Comparison of ENCODE assay signal across 8 cellular contexts in the genomic region with DNA sequence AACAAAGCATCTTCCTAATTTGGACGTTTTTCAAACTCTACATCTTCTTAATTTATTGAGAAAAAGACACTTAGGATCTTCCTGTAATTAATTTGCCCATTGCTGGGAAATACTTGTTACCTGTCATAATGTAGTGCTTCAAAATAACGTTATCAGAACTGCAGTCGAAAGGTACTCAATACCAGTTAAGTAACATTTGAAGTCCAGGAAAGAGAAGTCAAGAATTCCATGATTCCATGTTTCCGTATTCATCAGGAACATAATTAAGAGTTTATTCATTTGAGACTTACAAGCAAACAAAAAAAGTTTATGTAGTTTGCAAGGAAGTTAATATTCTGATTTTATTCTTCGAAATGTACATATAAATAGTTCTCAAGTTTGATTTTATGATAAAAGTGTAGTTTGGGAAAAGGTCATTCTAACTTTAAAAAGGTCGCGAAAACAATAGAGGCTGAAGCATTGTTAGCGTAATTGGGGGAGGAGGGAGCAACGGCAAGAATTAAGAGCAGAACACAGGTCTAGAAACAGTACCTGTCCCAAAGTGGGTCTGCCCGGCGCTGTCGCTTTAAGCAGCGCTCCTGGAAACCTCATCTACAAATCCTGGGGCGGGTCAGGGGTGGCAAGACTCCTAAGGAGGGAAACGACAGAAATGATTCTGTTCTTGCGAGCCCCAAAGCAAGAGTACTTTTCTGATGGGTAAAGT. TPM values are rescaled to one million over a fixed set of nuclear protein-coding genes. Genes with fewer than 3 reads are reported as not detected.
DNase-seq lines count a peak whose midpoint lies in the region; ATAC-seq, FAIRE-seq and TF ChIP-seq lines count a peak whose summit lies in the region.

No MANE protein-coding gene starts in this region.

- H3K27ac ChIP-seq in keratinocyte (ENCODE audit: control insufficient read depth, insufficient read depth, low read length), result no peak overlapping the region

- H4K20me1 ChIP-seq in keratinocyte (ENCODE audit: control insufficient read depth, extremely low read depth, insufficient read depth, low read length), result no peaks in the 10 kb centered on the region

- no peaks in the 10 kb centered on the region for H3K79me2 ChIP-seq in keratinocyte (ENCODE audit: control insufficient read depth, insufficient read depth, low read length)

- DNase-seq in Right ventricle myocardium inferior (ENCODE audit: missing footprints) (peak; percentile 61), cardiac septum (ENCODE audit: low spot score) (no peak), keratinocyte (ENCODE audit: low read depth, low spot score) (no peak), type B pancreatic cell (ENCODE audit: extremely low spot score, unreplicated experiment) (no peak), GM13977 (ENCODE audit: low spot score) (no peak)

- TF ChIP-seq CTCF in keratinocyte (optimal IDR thresholded peaks at IDR 0.05 in 1 of 3, IDR thresholded peaks at IDR 0.05 in 1 of 3, conservative IDR thresholded peaks at IDR 0.05 in 1 of 3; ENCODE audit: extremely low read depth in 1 of 3, insufficient read depth in 2 of 3, low read length in 3 of 3) (no peak), type B pancreatic cell (conservative IDR thresholded peaks at IDR 0.05) (no peak), GM13977 (IDR thresholded peaks at IDR 0.05; ENCODE audit: extremely low read depth, insufficient read depth, missing control alignments) (no peak)

- H2AFZ ChIP-seq in keratinocyte (ENCODE audit: control insufficient read depth, low read length), result no peak overlapping the region

- dilution Hi-C loops in keratinocyte (cut with MboI; ENCODE audit: extremely low pct_ligation_motif_present, low sequenced_read_pairs), result no loop called here

- no peaks in the 10 kb centered on the region for H3K36me3 Mint-ChIP-seq in activated T-helper 17 cell treated with anti-CD3 and anti-CD28 coated beads, Interleukin-2, amount 50 U/mL, for 72 hours (ENCODE audit: low read depth)
- H3K36me3 Mint-ChIP-seq in type B pancreatic cell, result no peaks in the 10 kb centered on the region

- no peaks in the 10 kb centered on the region for H3K4me1 Mint-ChIP-seq in activated T-helper 17 cell treated with anti-CD3 and anti-CD28 coated beads, Interleukin-2, amount 50 U/mL, for 72 hours
- H3K4me1 Mint-ChIP-seq in type B pancreatic cell (ENCODE audit: unreplicated experiment), result no peaks in the 10 kb centered on the region

- H3K9me1 ChIP-seq in keratinocyte (ENCODE audit: control insufficient read depth, extremely low read depth, insufficient read depth, low read length), result no peaks in the 10 kb centered on the region

- intact Hi-C loops in Right ventricle myocardium inferior (cut with DNase I) (loop anchor here (10.0 kb wide), 2 partner anchors 120 to 210 kb away; partner anchors contain the start of gene CNOT2), cardiac septum (cut with DNase I) (loop anchor here (5.0 to 10.0 kb wide), 3 partner anchors 123 to 458 kb away; partner anchors contain the start of gene CNOT2)

- H3K9me3 Mint-ChIP-seq in activated T-helper 17 cell treated with anti-CD3 and anti-CD28 coated beads, Interleukin-2, amount 50 U/mL, for 72 hours, result no peaks in the 10 kb centered on the region
- H3K9me3 Mint-ChIP-seq in type B pancreatic cell, result no peaks in the 10 kb centered on the region

- H3K27me3 ChIP-seq in keratinocyte (ENCODE audit: control insufficient read depth, extremely low read depth, insufficient read depth, low read length), result peaks cover 23% of the 10 kb centered on the region

- peak overlapping the region; percentile 94 for H3K4me2 ChIP-seq in keratinocyte (ENCODE audit: control insufficient read depth, extremely low read depth, insufficient read depth, low read depth, low read length)

- H3K4me3 Mint-ChIP-seq in activated T-helper 17 cell treated with anti-CD3 and anti-CD28 coated beads, Interleukin-2, amount 50 U/mL, for 72 hours, result peak overlapping the region; percentile 64
- H3K4me3 Mint-ChIP-seq in type B pancreatic cell, result peak overlapping the region; percentile 83

- no peaks in the 10 kb centered on the region for H3K36me3 ChIP-seq in keratinocyte (ENCODE audit: control insufficient read depth in 2 of 2, extremely low read depth in 1 of 2, insufficient read depth in 2 of 2, low read length in 2 of 2)

- no peak for ATAC-seq in Right ventricle myocardium inferior
- ATAC-seq in activated T-helper 17 cell treated with anti-CD3 and anti-CD28 coated beads, Interleukin-2, amount 50 U/mL, for 72 hours (replicated peaks), result no peak
- no peak for ATAC-seq in GM18868 (IDR thresholded peaks at IDR 0.05; ENCODE audit: unreplicated experiment)
- ATAC-seq in GM18907 (IDR thresholded peaks at IDR 0.05; ENCODE audit: unreplicated experiment), result no peak

- H3K9ac ChIP-seq in keratinocyte (ENCODE audit: control insufficient read depth, extremely low read depth, insufficient read depth, low read length), result no peak overlapping the region

- H3K4me3 ChIP-seq in keratinocyte (ENCODE audit: control insufficient read depth in 2 of 3, extremely low read depth in 1 of 3, insufficient read depth in 2 of 3, low read depth in 1 of 3, low read length in 3 of 3), result peak overlapping the region; percentile 53 to 90 (median 74)

- in situ Hi-C loops in GM13977 (cut with MboI; ENCODE audit: low pct_unique_long_range_greater_than_20kb, low sequenced_read_pairs, unreplicated experiment), result no loop called here

- H3K9me3 ChIP-seq in keratinocyte (ENCODE audit: control insufficient read depth, low read depth, low read length), result no peaks in the 10 kb centered on the region

- no peak overlapping the region for H3K27ac Mint-ChIP-seq in activated T-helper 17 cell treated with anti-CD3 and anti-CD28 coated beads, Interleukin-2, amount 50 U/mL, for 72 hours
- H3K27ac Mint-ChIP-seq in type B pancreatic cell, result peak overlapping the region; percentile 7

- peaks cover 16% of the 10 kb centered on the region for H3K27me3 Mint-ChIP-seq in activated T-helper 17 cell treated with anti-CD3 and anti-CD28 coated beads, Interleukin-2, amount 50 U/mL, for 72 hours
- H3K27me3 Mint-ChIP-seq in type B pancreatic cell, result peaks cover 30% of the 10 kb centered on the region

- FAIRE-seq in keratinocyte (lab: Jason Lieb, UNC), result peak; percentile 26

- peaks cover 13% of the 10 kb centered on the region for H3K4me1 ChIP-seq in keratinocyte (ENCODE audit: control insufficient read depth, extremely low read depth, insufficient read depth, low read length)

RNA-seq across cellular contexts. Expression of gene KCNMB4, which starts 1.2 kb away (rescaled TPM):
- total RNA-seq in Right ventricle myocardium inferior (1.6 TPM), cardiac septum (1.6 TPM), type B pancreatic cell (ENCODE audit: low replicate concordance) (3.9 and 8.4 TPM in 2 replicates)
- total RNA-seq in activated T-helper 17 cell treated with anti-CD3 and anti-CD28 coated beads, Interleukin-2, amount 50 U/mL, for 72 hours, result 1 to 10 TPM; 1.2 to 1.3 TPM
- 0.42 to 1.5 TPM (median 0.77 TPM) in 3 replicates for polyA plus RNA-seq in keratinocyte
- 0.24 TPM for polyA plus RNA-seq in keratinocyte (2011; ENCODE audit: low read depth)
- polyA plus RNA-seq in keratinocyte (2011; cell fraction: cytosol; rRNA removed), result 0.94 and 1.0 TPM in 2 replicates
- polyA plus RNA-seq in keratinocyte (2011; cell fraction: nucleus; rRNA removed), result 0.64 and 1.1 TPM in 2 replicates
- 0.42 and 0.65 TPM in 2 replicates for polyA plus RNA-seq in keratinocyte (2012; ENCODE audit: low replicate concordance)
- polyA minus RNA-seq in keratinocyte, result 0.20 to 0.92 TPM (median 0.48 TPM) in 3 replicates
- polyA minus RNA-seq in keratinocyte (2011; cell fraction: cytosol; rRNA and poly(A)+ RNA removed), result 1.2 TPM
- polyA minus RNA-seq in keratinocyte (2011; cell fraction: nucleus; rRNA and poly(A)+ RNA removed), result 0.42 and 0.78 TPM in 2 replicates
